ENCODE assay signal across 12 cellular contexts in genomic region chr18:48818329-48819254, GRCh38.
A peak's percentile ranks its signal among the peaks of the same experiment; 100 is the strongest.
DNase-seq lines count a peak whose midpoint lies in the region; ATAC-seq and TF ChIP-seq lines count a peak whose summit lies in the region.
"Had no signal": no experiment of that assay in that cellular context is flagged by ENCODE, and none has a peak within 500 bp of the region (broad histone marks: within the 10 kb centered on the region; RNA-seq: fewer than 3 reads in every experiment).

No MANE protein-coding gene starts in this region.

- TF ChIP-seq POLR2A in vagina (IDR thresholded peaks at IDR 0.05) = no peak

- DNase-seq in activated naive CD8-positive, alpha-beta T cell treated with anti-CD3 and anti-CD28 coated beads, Interleukin-2, amount 10 ng/mL, durations not matched to agents 7 days and 5 days = peak; percentile 6
- no peak for DNase-seq in activated naive CD8-positive, alpha-beta T cell treated with anti-CD3 and anti-CD28 coated beads for 36 hours
- DNase-seq in endothelial cell (ENCODE audit: low spot score) (no peak), neural crest cell (ENCODE audit: low read depth, low spot score) (no peak), vagina (ENCODE audit: extremely low spot score in 2 of 2) (peak; percentile 49 to 58), hypothalamus (lab: John Stamatoyannopoulos, UW) (no peak)
- DNase-seq: KBM-7, NCI-H1930 had no signal

- H3K27me3 ChIP-seq in vagina = no peaks in the 10 kb centered on the region

- POLR2A ChIA-PET in activated naive CD8-positive, alpha-beta T cell treated with anti-CD3 and anti-CD28 coated beads, Interleukin-2, amount 10 ng/mL, durations not matched to agents 7 days and 5 days (lab: Charles Lee) = interaction anchor here (1.8 kb wide), 1 partner anchor 15 kb away, joined by 8 read pairs; no protein-coding TSS in a partner anchor

- H3K27ac ChIP-seq in vagina = no peak overlapping the region

- no peaks in the 10 kb centered on the region for H3K9me3 ChIP-seq in vagina

- no peaks in the 10 kb centered on the region for H3K27me3 Mint-ChIP-seq in activated naive CD8-positive, alpha-beta T cell treated with anti-CD3 and anti-CD28 coated beads, Interleukin-2, amount 10 ng/mL, durations not matched to agents 7 days and 5 days
- H3K27me3 Mint-ChIP-seq in activated naive CD8-positive, alpha-beta T cell treated with anti-CD3 and anti-CD28 coated beads for 36 hours = no peaks in the 10 kb centered on the region
- H3K27me3 Mint-ChIP-seq in endothelial cell (ENCODE audit: unreplicated experiment) = peaks cover 10% of the 10 kb centered on the region
- no peaks in the 10 kb centered on the region for H3K27me3 Mint-ChIP-seq in neural crest cell (ENCODE audit: low read depth)

- H3K27ac Mint-ChIP-seq in activated naive CD8-positive, alpha-beta T cell treated with anti-CD3 and anti-CD28 coated beads, Interleukin-2, amount 10 ng/mL, durations not matched to agents 7 days and 5 days = peak overlapping the region; percentile 20
- H3K27ac Mint-ChIP-seq in activated naive CD8-positive, alpha-beta T cell treated with anti-CD3 and anti-CD28 coated beads for 36 hours = no peak overlapping the region
- H3K27ac Mint-ChIP-seq in endothelial cell (ENCODE audit: unreplicated experiment) (no peak overlapping the region), neural crest cell (ENCODE audit: unreplicated experiment) (peak overlapping the region; percentile 69)
- H3K27ac Mint-ChIP-seq: T-helper 1 cell treated with Interleukin-12 subunit alpha and Interleukin-12 subunit beta and Interleukin-4 antibody, amounts not matched to agents 30 μg/mL and 1 μg/mL, for 36 hours had no signal

- intact Hi-C loops in vagina (cut with DNase I) = no loop called here

- peaks cover 1% of the 10 kb centered on the region for H3K9me3 Mint-ChIP-seq in activated naive CD8-positive, alpha-beta T cell treated with anti-CD3 and anti-CD28 coated beads, Interleukin-2, amount 10 ng/mL, durations not matched to agents 7 days and 5 days
- H3K9me3 Mint-ChIP-seq in activated naive CD8-positive, alpha-beta T cell treated with anti-CD3 and anti-CD28 coated beads for 36 hours = peaks cover 5% of the 10 kb centered on the region
- H3K9me3 Mint-ChIP-seq in endothelial cell (ENCODE audit: unreplicated experiment) (peaks cover 3% of the 10 kb centered on the region), neural crest cell (peaks cover 4% of the 10 kb centered on the region)
- H3K9me3 Mint-ChIP-seq: T-helper 1 cell treated with Interleukin-12 subunit alpha and Interleukin-12 subunit beta and Interleukin-4 antibody, amounts not matched to agents 30 μg/mL and 1 μg/mL, for 36 hours had no signal

- H3K4me3 ChIP-seq in vagina = no peak overlapping the region

- peaks cover 7% of the 10 kb centered on the region for H3K36me3 Mint-ChIP-seq in activated naive CD8-positive, alpha-beta T cell treated with anti-CD3 and anti-CD28 coated beads, Interleukin-2, amount 10 ng/mL, durations not matched to agents 7 days and 5 days
- H3K36me3 Mint-ChIP-seq in activated naive CD8-positive, alpha-beta T cell treated with anti-CD3 and anti-CD28 coated beads for 36 hours = peaks cover 10% of the 10 kb centered on the region
- peaks cover 32% of the 10 kb centered on the region for H3K36me3 Mint-ChIP-seq in endothelial cell (ENCODE audit: low read depth, unreplicated experiment)
- peaks cover 16% of the 10 kb centered on the region for H3K36me3 Mint-ChIP-seq in neural crest cell (ENCODE audit: low read depth)

- no peak overlapping the region for H3K4me3 Mint-ChIP-seq in activated naive CD8-positive, alpha-beta T cell treated with anti-CD3 and anti-CD28 coated beads, Interleukin-2, amount 10 ng/mL, durations not matched to agents 7 days and 5 days
- H3K4me3 Mint-ChIP-seq in activated naive CD8-positive, alpha-beta T cell treated with anti-CD3 and anti-CD28 coated beads for 36 hours = no peak overlapping the region
- H3K4me3 Mint-ChIP-seq in endothelial cell (ENCODE audit: unreplicated experiment) = peak overlapping the region; percentile 38
- H3K4me3 Mint-ChIP-seq in neural crest cell = no peak overlapping the region
- H3K4me3 Mint-ChIP-seq: T-helper 1 cell treated with Interleukin-12 subunit alpha and Interleukin-12 subunit beta and Interleukin-4 antibody, amounts not matched to agents 30 μg/mL and 1 μg/mL, for 36 hours had no signal

- no peak for ATAC-seq in activated naive CD8-positive, alpha-beta T cell treated with anti-CD3 and anti-CD28 coated beads, Interleukin-2, amount 10 ng/mL, durations not matched to agents 7 days and 5 days (ENCODE audit: low read depth)
- ATAC-seq in GM18517 (IDR thresholded peaks at IDR 0.05; ENCODE audit: unreplicated experiment) (no peak), GM19035 (IDR thresholded peaks at IDR 0.05; ENCODE audit: unreplicated experiment) (no peak)
- ATAC-seq: HCT116 had no signal

- peaks cover 0 to 18% of the 10 kb centered on the region in 2 donors for H3K36me3 ChIP-seq in vagina

- no peak for TF ChIP-seq CTCF in endothelial cell (IDR thresholded peaks at IDR 0.05; ENCODE audit: unreplicated experiment)
- no peak for TF ChIP-seq CTCF in neural crest cell (conservative IDR thresholded peaks at IDR 0.05)
- no peak for TF ChIP-seq CTCF in vagina (IDR thresholded peaks at IDR 0.05)

- peaks cover 22% of the 10 kb centered on the region for H3K4me1 ChIP-seq in vagina

- peaks cover 36% of the 10 kb centered on the region for H3K4me1 Mint-ChIP-seq in activated naive CD8-positive, alpha-beta T cell treated with anti-CD3 and anti-CD28 coated beads, Interleukin-2, amount 10 ng/mL, durations not matched to agents 7 days and 5 days
- peaks cover 32% of the 10 kb centered on the region for H3K4me1 Mint-ChIP-seq in activated naive CD8-positive, alpha-beta T cell treated with anti-CD3 and anti-CD28 coated beads for 36 hours
- H3K4me1 Mint-ChIP-seq in endothelial cell (ENCODE audit: unreplicated experiment) (peaks cover 3% of the 10 kb centered on the region), neural crest cell (peaks cover 23% of the 10 kb centered on the region)

Comparison
In these comparisons a context has a peak if more than half of its experiments do, and no peak if none do; other contexts are left out.
1. DNase-seq: peak in activated naive CD8-positive, alpha-beta T cell treated with anti-CD3 and anti-CD28 coated beads, Interleukin-2, amount 10 ng/mL, durations not matched to agents 7 days and 5 days (single experiment) and vagina (2 of 2); none in activated naive CD8-positive, alpha-beta T cell treated with anti-CD3 and anti-CD28 coated beads for 36 hours (single experiment), endothelial cell (single experiment), neural crest cell (single experiment) and hypothalamus (0 of 51).
2. H3K27ac Mint-ChIP-seq: peak in activated naive CD8-positive, alpha-beta T cell treated with anti-CD3 and anti-CD28 coated beads, Interleukin-2, amount 10 ng/mL, durations not matched to agents 7 days and 5 days (single experiment) and neural crest cell (single experiment); none in activated naive CD8-positive, alpha-beta T cell treated with anti-CD3 and anti-CD28 coated beads for 36 hours (single experiment) and endothelial cell (single experiment).